In the genomic region with DNA sequence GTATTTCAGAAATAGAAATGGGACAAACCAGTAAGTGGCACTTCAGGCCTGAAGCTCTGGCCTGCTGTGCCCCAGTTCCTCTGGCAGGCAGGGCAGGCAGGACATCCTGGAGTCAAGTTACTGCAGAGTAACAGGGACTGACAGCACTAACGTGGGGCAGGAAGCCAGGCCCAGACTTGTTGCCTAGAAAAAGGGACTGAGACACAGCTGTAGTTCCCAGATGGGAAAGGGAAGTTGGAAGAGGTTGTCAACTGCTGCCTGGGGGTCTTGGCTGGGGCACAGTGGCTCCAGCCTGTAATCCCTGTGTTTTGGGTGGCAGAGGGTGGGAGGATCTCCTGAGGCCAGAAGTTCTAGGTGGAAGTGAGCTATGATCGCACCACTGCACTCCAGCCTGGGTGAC, we compare ENCODE assay signal across 9 cellular contexts.
DNase-seq lines count a peak whose midpoint lies in the region; ATAC-seq and TF ChIP-seq lines count a peak whose summit lies in the region.
"Had no signal": no experiment of that assay in that cellular context is flagged by ENCODE, and none has a peak within 500 bp of the region (broad histone marks: within the 10 kb centered on the region; RNA-seq: fewer than 3 reads in every experiment).

No MANE protein-coding gene starts in this region.

- H3K4me3 Mint-ChIP-seq in naive thymus-derived CD8-positive, alpha-beta T cell, result no peak overlapping the region

- H3K36me3 ChIP-seq in endocrine pancreas (ENCODE audit: control insufficient read depth, insufficient read depth, low read length), result no peaks in the 10 kb centered on the region

- peak overlapping the region in 1 of 10 donors; percentile 68 for H3K27ac Mint-ChIP-seq in naive thymus-derived CD8-positive, alpha-beta T cell

- peaks cover 19% of the 10 kb centered on the region for H3K4me1 ChIP-seq in endocrine pancreas (ENCODE audit: control insufficient read depth, insufficient read depth, low read length)

- peaks cover 0 to 1% (median 0%) of the 10 kb centered on the region in 9 donors for H3K9me3 Mint-ChIP-seq in naive thymus-derived CD8-positive, alpha-beta T cell

- no peaks in the 10 kb centered on the region for H3K9me3 ChIP-seq in endocrine pancreas (ENCODE audit: control insufficient read depth, low read length)

- TF ChIP-seq CTCF in GM13976 (IDR thresholded peaks at IDR 0.05; ENCODE audit: borderline replicate concordance, control extremely low read depth, extremely low read depth, insufficient read depth, missing control alignments), result no peak

- H3K36me3 Mint-ChIP-seq in naive thymus-derived CD8-positive, alpha-beta T cell, result no peaks in the 10 kb centered on the region

- DNase-seq in DMS 273 (lab: John Stamatoyannopoulos, UW; ENCODE audit: unreplicated experiment) (peak; percentile 89), NCI-H2171 treated with DMSO at 0.1 percent for 48 hours (lab: John Stamatoyannopoulos, UW) (peak; percentile 98), myocyte (ENCODE audit: low read depth) (peak; percentile 91), NOMO-1 (lab: John Stamatoyannopoulos, UW; ENCODE audit: unreplicated experiment in 2 of 2) (no peak), GM13976 (ENCODE audit: low spot score) (no peak)
- DNase-seq in naive thymus-derived CD8-positive, alpha-beta T cell, result no peak
- DNase-seq: amniotic stem cell had no signal

- H3K27me3 ChIP-seq in endocrine pancreas (ENCODE audit: control insufficient read depth, insufficient read depth, low read length), result no peaks in the 10 kb centered on the region

- peaks cover 0 to 5% (median 0%) of the 10 kb centered on the region in 4 donors for H3K4me1 Mint-ChIP-seq in naive thymus-derived CD8-positive, alpha-beta T cell

- in situ Hi-C loops in GM13976 (cut with MboI; ENCODE audit: low sequenced_read_pairs, unreplicated experiment), result no loop called here

- H3K27me3 Mint-ChIP-seq in naive thymus-derived CD8-positive, alpha-beta T cell, result peaks cover 0 to 2% (median 0%) of the 10 kb centered on the region in 5 donors

- H3K9ac ChIP-seq in endocrine pancreas (ENCODE audit: control insufficient read depth, insufficient read depth, low read length), result peak overlapping the region; percentile 47

- POLR2A ChIA-PET in naive thymus-derived CD8-positive, alpha-beta T cell (lab: Charles Lee), result no interaction called here

- no peak for ATAC-seq in GM21367 (IDR thresholded peaks at IDR 0.05; ENCODE audit: unreplicated experiment)
- no peak for ATAC-seq in naive thymus-derived CD8-positive, alpha-beta T cell

- no peak overlapping the region for H3K4me3 ChIP-seq in endocrine pancreas (ENCODE audit: control insufficient read depth, insufficient read depth, low read length)

Comparison
In these comparisons a context has a peak if more than half of its experiments do, and no peak if none do; other contexts are left out.
1. DNase-seq: peak in DMS 273 (single experiment), NCI-H2171 treated with DMSO at 0.1 percent for 48 hours (single experiment) and myocyte (single experiment); none in NOMO-1 (0 of 2), GM13976 (single experiment) and naive thymus-derived CD8-positive, alpha-beta T cell (0 of 10).